Comparison of ENCODE assay signal across 8 cellular contexts in genomic region chr12:102957339-102958050, GRCh38. TPM values are rescaled to one million over a fixed set of nuclear protein-coding genes. Genes with fewer than 3 reads are reported as not detected.
DNase-seq lines count a peak whose midpoint lies in the region; ATAC-seq and TF ChIP-seq lines count a peak whose summit lies in the region.

Gene ASCL1, plus strand, starts transcription at chr12:102957674. Its CDS starts 571 bp downstream, at chr12:102958245.

- H3K27me3 Mint-ChIP-seq in type B pancreatic cell, result peaks cover 96% of the 10 kb centered on the region

- DNase-seq in BE2C, result peak; percentile 95
- peak; percentile 91 for DNase-seq in NCI-H146 treated with DMSO at 0.1 percent for 48 hours (lab: John Stamatoyannopoulos, UW; ENCODE audit: unreplicated experiment)
- no peak for DNase-seq in astrocyte of the cerebellum (ENCODE audit: low read depth)
- peak; percentile 61 for DNase-seq in left kidney (ENCODE audit: low read depth, low spot score)
- DNase-seq in type B pancreatic cell (ENCODE audit: extremely low spot score, unreplicated experiment), result no peak
- DNase-seq in activated CD4-positive, alpha-beta T cell treated with anti-CD3 and anti-CD28 coated beads for 1 hour, result no peak

- H3K4me1 Mint-ChIP-seq in type B pancreatic cell (ENCODE audit: unreplicated experiment), result peaks cover 18% of the 10 kb centered on the region

- H3K27me3 ChIP-seq in BE2C, result no peaks in the 10 kb centered on the region

- ATAC-seq in GM19035 (IDR thresholded peaks at IDR 0.05; ENCODE audit: unreplicated experiment) (peak; percentile 49), HG02973 (IDR thresholded peaks at IDR 0.05; ENCODE audit: unreplicated experiment) (no peak)

- H3K4me3 Mint-ChIP-seq in type B pancreatic cell, result peak within 1 kb of the TSS; percentile 91

- H3K27ac Mint-ChIP-seq in type B pancreatic cell, result no peak within 1 kb of the TSS

- no peaks in the 10 kb centered on the region for H3K36me3 Mint-ChIP-seq in type B pancreatic cell

- TF ChIP-seq CTCF in BE2C (IDR thresholded peaks at IDR 0.05; ENCODE audit: low read depth, low read length) (no peak; the same call in 1 of the 2 replicates), astrocyte of the cerebellum (IDR thresholded peaks at IDR 0.05; ENCODE audit: low read depth, low read length, missing control alignments) (no peak), type B pancreatic cell (conservative IDR thresholded peaks at IDR 0.05) (no peak)

- H3K9me3 ChIP-seq in BE2C, result no peaks in the 10 kb centered on the region

- H3K4me3 ChIP-seq in BE2C (ENCODE audit: low read depth, low read length) (peak within 1 kb of the TSS; percentile 95), astrocyte of the cerebellum (ENCODE audit: low read depth, low read length) (peak within 1 kb of the TSS; percentile 39)

- H3K9me3 Mint-ChIP-seq in type B pancreatic cell, result no peaks in the 10 kb centered on the region

- in situ Hi-C loops in astrocyte of the cerebellum (cut with HindIII; ENCODE audit: low sequenced_read_pairs), result no loop called here

- H3K36me3 ChIP-seq in BE2C, result peaks cover 15% of the 10 kb centered on the region

- H3K4me1 ChIP-seq in BE2C, result peaks cover 13% of the 10 kb centered on the region

RNA-seq across cellular contexts. Expression of gene ASCL1, which starts in this region (rescaled TPM):
- polyA plus RNA-seq in BE2C (2012; ENCODE audit: insufficient read depth, insufficient read length, low read depth), result 25.5 TPM
- 7.5 and 10.4 TPM in 2 replicates for total RNA-seq in type B pancreatic cell (ENCODE audit: low replicate concordance)

Comparison
In these comparisons a context has a peak if more than half of its experiments do, and no peak if none do; other contexts are left out.
1. DNase-seq: peak in BE2C (single experiment), NCI-H146 treated with DMSO at 0.1 percent for 48 hours (single experiment) and left kidney (single experiment); none in astrocyte of the cerebellum (single experiment), type B pancreatic cell (single experiment) and activated CD4-positive, alpha-beta T cell treated with anti-CD3 and anti-CD28 coated beads for 1 hour (single experiment).